In genomic region chr1:96721053-96721381, GRCh38 we compare ENCODE assay signal across 8 cellular contexts. TPM values are rescaled to one million over a fixed set of nuclear protein-coding genes. Genes with fewer than 3 reads are reported as not detected.
A peak's percentile ranks its signal among the peaks of the same experiment; 100 is the strongest.
DNase-seq lines count a peak whose midpoint lies in the region; ATAC-seq and TF ChIP-seq lines count a peak whose summit lies in the region.

No MANE protein-coding gene starts in this region.

- CTCF ChIA-PET in AG04450 (lab: Charles Lee): no interaction called here

- H3K4me3 ChIP-seq in AG04450 (ENCODE audit: low read depth, low read length) (peak overlapping the region; percentile 89), breast epithelium (peak overlapping the region; percentile 70 to 97 (median 91)), muscle layer of colon (ENCODE audit: low read depth in 1 of 2, low read length in 2 of 2) (peak overlapping the region; percentile 87 to 99)

- POLR2A ChIA-PET in AG04450 (lab: Yijun Ruan, JAX): interaction anchor here (0.6 to 0.7 kb wide), 2 partner anchors 10 to 61 kb away, joined by 3 read pairs; no protein-coding TSS in a partner anchor

- H3K9ac ChIP-seq in muscle layer of colon (ENCODE audit: low read length): peak overlapping the region; percentile 99

- intact Hi-C loops in breast epithelium (cut with DNase I; ENCODE audit: low total_unique reads): no loop called here

- no peaks in the 10 kb centered on the region for H3K27me3 ChIP-seq in AG04450 (ENCODE audit: control insufficient read depth, insufficient read depth, low read length)
- H3K27me3 ChIP-seq in breast epithelium: no peaks in the 10 kb centered on the region
- H3K27me3 ChIP-seq in muscle layer of colon (ENCODE audit: control insufficient read depth in 1 of 2, insufficient read depth in 2 of 2, low read length in 2 of 2): no peaks in the 10 kb centered on the region

- H3K4me1 ChIP-seq in breast epithelium (no peaks in the 10 kb centered on the region), muscle layer of colon (ENCODE audit: insufficient read depth, low read length) (peaks cover 19% of the 10 kb centered on the region)

- H3K9me3 ChIP-seq in AG04450 (ENCODE audit: control insufficient read depth, insufficient read depth, low read length) (no peaks in the 10 kb centered on the region), breast epithelium (no peaks in the 10 kb centered on the region), muscle layer of colon (ENCODE audit: low read length) (no peaks in the 10 kb centered on the region)

- peak; percentile 3 for ATAC-seq in GM19452 (IDR thresholded peaks at IDR 0.05; ENCODE audit: unreplicated experiment)
- ATAC-seq in HG03575 (IDR thresholded peaks at IDR 0.05; ENCODE audit: extremely low read depth, insufficient number of reproducible peaks, low FRiP score, unreplicated experiment): peak; percentile 9

- H3K27ac ChIP-seq in AG04450 (ENCODE audit: low read depth, low read length): no peak overlapping the region
- peak overlapping the region; percentile 93 to 96 for H3K27ac ChIP-seq in breast epithelium
- peak overlapping the region; percentile 75 for H3K27ac ChIP-seq in muscle layer of colon (ENCODE audit: low read depth, low read length)

- TF ChIP-seq CTCF in AG04450 (IDR thresholded peaks at IDR 0.05; ENCODE audit: low read depth, low read length) (no peak), breast epithelium (IDR thresholded peaks at IDR 0.05) (no peak)

- no peak for TF ChIP-seq POLR2A in breast epithelium (IDR thresholded peaks at IDR 0.05)

- H3K36me3 ChIP-seq in breast epithelium: no peaks in the 10 kb centered on the region
- peaks cover 5% of the 10 kb centered on the region for H3K36me3 ChIP-seq in muscle layer of colon (ENCODE audit: insufficient read depth, low read length)

- no peak for DNase-seq in AG04450 (ENCODE audit: low read depth, low spot score)
- no peak for DNase-seq in breast epithelium (ENCODE audit: low spot score in 2 of 2)
- no peak for DNase-seq in CD1c-positive myeloid dendritic cell (ENCODE audit: extremely low spot score)
- no peak for DNase-seq in stimulated activated CD4-positive, alpha-beta T cell treated with anti-CD3 and anti-CD28 coated beads, Interleukin-15, amount 100 ng/mL, for 24 hours
- DNase-seq in NCI-H1417 (lab: John Stamatoyannopoulos, UW): no peak

RNA-seq across cellular contexts. Expression of gene PTBP2, which starts 0.6 kb away (rescaled TPM):
- polyA plus RNA-seq in AG04450 (2011; rRNA removed): 16.2 and 22.4 TPM in 2 replicates
- 27.8 and 35.1 TPM in 2 replicates for polyA minus RNA-seq in AG04450 (2011; rRNA and poly(A)+ RNA removed)
- 10 to 100 TPM; 54.2 to 78.3 (median 59.0) TPM for total RNA-seq in breast epithelium
